ENCODE assay signal across 19 cellular contexts in the genomic region with DNA sequence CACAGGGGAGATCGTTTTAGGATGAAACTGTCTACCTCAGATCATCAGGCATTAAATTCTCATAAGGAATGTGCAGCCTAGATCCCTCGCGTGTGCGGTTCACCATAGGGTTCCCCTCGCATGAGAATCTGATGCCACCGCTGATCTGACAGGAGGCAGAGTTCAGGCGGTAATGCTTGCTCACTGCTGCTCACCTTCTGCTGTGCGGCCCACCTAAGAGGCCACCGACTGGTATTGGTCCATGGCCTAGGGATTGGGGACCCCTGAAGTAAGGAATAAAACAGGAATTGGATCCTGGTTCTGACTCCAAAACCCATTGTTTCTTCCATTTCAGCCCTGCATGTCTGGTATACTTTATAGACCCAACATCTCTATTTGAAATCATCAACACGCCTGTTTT. TPM values are rescaled to one million over a fixed set of nuclear protein-coding genes. Genes with fewer than 3 reads are reported as not detected.
DNase-seq lines count a peak whose midpoint lies in the region; ATAC-seq, FAIRE-seq and TF ChIP-seq lines count a peak whose summit lies in the region.
"Had no signal": no experiment of that assay in that cellular context is flagged by ENCODE, and none has a peak within 500 bp of the region (broad histone marks: within the 10 kb centered on the region; RNA-seq: fewer than 3 reads in every experiment).

No MANE protein-coding gene starts in this region.

- H3K36me3 Mint-ChIP-seq in natural killer cell: no peaks in the 10 kb centered on the region
- peaks cover 4% of the 10 kb centered on the region for H3K36me3 Mint-ChIP-seq in natural killer cell treated with Interleukin-12 subunit alpha and Interleukin-12 subunit beta and Interleukin-15 and Interleukin-18, amount 100 ng/mL, for 72 hours
- no peaks in the 10 kb centered on the region for H3K36me3 Mint-ChIP-seq in endodermal cell (ENCODE audit: low read depth)

- intact Hi-C loops in natural killer cell (cut with micrococcal nuclease): no loop called here

- H3K27me3 Mint-ChIP-seq in natural killer cell (ENCODE audit: low read depth in 2 of 2): no peaks in the 10 kb centered on the region
- H3K27me3 Mint-ChIP-seq in natural killer cell treated with Interleukin-12 subunit alpha and Interleukin-12 subunit beta and Interleukin-15 and Interleukin-18, amount 100 ng/mL, for 72 hours: no peaks in the 10 kb centered on the region
- peaks cover 71% of the 10 kb centered on the region for H3K27me3 Mint-ChIP-seq in endodermal cell (ENCODE audit: insufficient read depth)
- H3K27me3 Mint-ChIP-seq: activated naive CD4-positive, alpha-beta T cell treated with anti-CD3 and anti-CD28 coated beads, Interleukin-2, amount 50 U/mL, for 24 hours had no signal

- H3K4me3 Mint-ChIP-seq in natural killer cell (peak overlapping the region; percentile 10), endodermal cell (no peak overlapping the region)
- H3K4me3 Mint-ChIP-seq in natural killer cell treated with Interleukin-12 subunit alpha and Interleukin-12 subunit beta and Interleukin-15 and Interleukin-18, amount 100 ng/mL, for 72 hours: no peak overlapping the region
- H3K4me3 Mint-ChIP-seq: activated naive CD4-positive, alpha-beta T cell treated with anti-CD3 and anti-CD28 coated beads, Interleukin-2, amount 50 U/mL, for 24 hours had no signal

- POLR2A ChIA-PET in RWPE1 (lab: Yijun Ruan, JAX; ENCODE audit: low non-redundant PET): no interaction called here

- TF ChIP-seq CTCF in natural killer cell (IDR thresholded peaks at IDR 0.05) (no peak), endodermal cell (conservative IDR thresholded peaks at IDR 0.05) (no peak), RWPE1 (conservative IDR thresholded peaks at IDR 0.05; ENCODE audit: low read depth) (no peak)

- FAIRE-seq in GM19239 (lab: Jason Lieb, UNC): no peak
- FAIRE-seq: bronchial epithelial cell, kidney had no signal

- H3K4me3 ChIP-seq in endodermal cell (ENCODE audit: low read length): no peak overlapping the region
- no peak overlapping the region for H3K4me3 ChIP-seq in skin epidermis
- H3K4me3 ChIP-seq: Peyer's patch had no signal

- H3K27me3 ChIP-seq in endodermal cell (ENCODE audit: control insufficient read depth, insufficient read depth, low read length, poor library complexity, severe bottlenecking): peaks cover 78% of the 10 kb centered on the region
- H3K27me3 ChIP-seq: Peyer's patch had no signal

- no peak overlapping the region for H3K27ac ChIP-seq in endodermal cell (ENCODE audit: low read depth, low read length)
- H3K27ac ChIP-seq in skin epidermis: peak overlapping the region in 11 of 21 experiments; percentile 17 to 93 (median 68)
- H3K27ac ChIP-seq in RWPE1: no peak overlapping the region

- peaks cover 85 to 87% of the 10 kb centered on the region in 2 donors for H3K4me1 Mint-ChIP-seq in natural killer cell
- peaks cover 63 to 70% of the 10 kb centered on the region in 2 donors for H3K4me1 Mint-ChIP-seq in natural killer cell treated with Interleukin-12 subunit alpha and Interleukin-12 subunit beta and Interleukin-15 and Interleukin-18, amount 100 ng/mL, for 72 hours (ENCODE audit: low read depth in 2 of 2)
- H3K4me1 Mint-ChIP-seq in endodermal cell: peaks cover 28% of the 10 kb centered on the region

- WGBS in endodermal cell (ENCODE audit: insufficient coverage in 1 of 2, insufficient read length in 1 of 2), 2 experiments: 94 to 98% methylated on average over 9 to 10 of the region's 10 CpGs

- H3K4me1 ChIP-seq in endodermal cell (ENCODE audit: control insufficient read depth, insufficient read depth, low read length): peaks cover 8% of the 10 kb centered on the region

- peaks cover 4% of the 10 kb centered on the region for H3K9me3 ChIP-seq in endodermal cell (ENCODE audit: control insufficient read depth, low read length)
- H3K9me3 ChIP-seq: Caco-2, Peyer's patch had no signal

- H3K9me3 Mint-ChIP-seq in natural killer cell (no peaks in the 10 kb centered on the region), endodermal cell (no peaks in the 10 kb centered on the region)
- H3K9me3 Mint-ChIP-seq in natural killer cell treated with Interleukin-12 subunit alpha and Interleukin-12 subunit beta and Interleukin-15 and Interleukin-18, amount 100 ng/mL, for 72 hours: no peaks in the 10 kb centered on the region
- H3K9me3 Mint-ChIP-seq: activated naive CD4-positive, alpha-beta T cell treated with anti-CD3 and anti-CD28 coated beads, Interleukin-2, amount 50 U/mL, for 24 hours had no signal

- CTCF ChIA-PET in RWPE1 (lab: Yijun Ruan, JAX): no interaction called here

- DNase-seq in natural killer cell (no peak), endodermal cell (peak; percentile 44), GM19239 (ENCODE audit: insufficient read length, low spot score) (no peak), activated T-cell treated with anti-CD3 and anti-CD28 coated beads for 4 hours (no peak), RWPE1 (ENCODE audit: low spot score) (no peak)
- DNase-seq in natural killer cell treated with Interleukin-12 subunit alpha and Interleukin-12 subunit beta and Interleukin-15 and Interleukin-18, amount 100 ng/mL, for 72 hours (ENCODE audit: low spot score): no peak
- DNase-seq in activated CD4-positive, CD25-positive, alpha-beta regulatory T cell treated with anti-CD3 and anti-CD28 coated beads, Interleukin-2, amount 50 U/mL, for 72 hours: no peak
- DNase-seq: activated CD4-positive, alpha-beta T cell treated with anti-CD3 and anti-CD28 coated beads, Interleukin-2, amount 50 U/mL, for 1 hour; Caco-2; hippocampal formation; Kasumi-1; kidney; NCI-H2171; NCI-H774; Peyer's patch; stimulated activated CD4-positive, alpha-beta T cell treated with anti-CD3 and anti-CD28 coated beads, Interleukin-4, amount 100 ng/mL, for 1 hour had no signal

- no peak overlapping the region for H3K9ac ChIP-seq in endodermal cell (ENCODE audit: extremely low read depth, low read length, poor library complexity, severe bottlenecking)

- ATAC-seq in natural killer cell: no peak
- no peak for ATAC-seq in natural killer cell treated with Interleukin-12 subunit alpha and Interleukin-12 subunit beta and Interleukin-15 and Interleukin-18, amount 100 ng/mL, for 72 hours

- no peaks in the 10 kb centered on the region for H3K36me3 ChIP-seq in endodermal cell (ENCODE audit: control insufficient read depth, insufficient read depth, low read length)
- H3K36me3 ChIP-seq: Peyer's patch had no signal

- H3K27ac Mint-ChIP-seq in natural killer cell (peak overlapping the region in 1 of 2 donors; percentile 27), endodermal cell (no peak overlapping the region)
- no peak overlapping the region for H3K27ac Mint-ChIP-seq in natural killer cell treated with Interleukin-12 subunit alpha and Interleukin-12 subunit beta and Interleukin-15 and Interleukin-18, amount 100 ng/mL, for 72 hours
- H3K27ac Mint-ChIP-seq: activated naive CD4-positive, alpha-beta T cell treated with anti-CD3 and anti-CD28 coated beads, Interleukin-2, amount 50 U/mL, for 24 hours had no signal

RNA-seq across cellular contexts. Expression of gene NOD1, which starts 4.1 kb away (rescaled TPM):
- total RNA-seq in natural killer cell (10 to 100 TPM; 28.2 to 32.4 (median 31.2) TPM), endodermal cell (1 to 10 TPM; 3.3 to 3.4 TPM)
- total RNA-seq in natural killer cell treated with Interleukin-12 subunit alpha and Interleukin-12 subunit beta and Interleukin-15 and Interleukin-18, amount 100 ng/mL, for 72 hours: 10 to 100 TPM in 1 of 2 donors, 1 to 10 TPM in 1; 8.9 to 11.6 TPM
- polyA plus RNA-seq in endodermal cell (2013, experiment 1 of 2): 6.3 TPM
- 6.3 TPM for polyA plus RNA-seq in endodermal cell (2013, experiment 2 of 2)

RNA-seq across cellular contexts. Expression of gene GGCT, which starts 30.1 kb away (rescaled TPM):
- total RNA-seq in natural killer cell (10 to 100 TPM in 1 of 3 donors, 1 to 10 TPM in 2; 8.7 to 10.8 (median 9.2) TPM), endodermal cell (10 to 100 TPM; 46.4 to 48.9 TPM)
- 10 to 100 TPM; 37.9 to 61.7 TPM for total RNA-seq in natural killer cell treated with Interleukin-12 subunit alpha and Interleukin-12 subunit beta and Interleukin-15 and Interleukin-18, amount 100 ng/mL, for 72 hours
- 47.9 TPM for polyA plus RNA-seq in endodermal cell (2013, experiment 1 of 2)
- 44.2 TPM for polyA plus RNA-seq in endodermal cell (2013, experiment 2 of 2)

Comparison
In these comparisons a context has a peak if more than half of its experiments do, and no peak if none do; other contexts are left out.
1. H3K27ac ChIP-seq: peak in skin epidermis (11 of 21); none in endodermal cell (single experiment) and RWPE1 (single experiment).